Comparison of ENCODE assay signal across 1 cellular context in genomic region chr22:19874307-19875060, GRCh38.
TF ChIP-seq lines count a peak whose summit lies in the region.

No MANE protein-coding gene starts in this region.

TF ChIP-seq in HEK293, 187 proteins besides CTCF, POLR2A, EP300 and RAD21 (continued from another document):
- no peak for TF ChIP-seq ZNF558 (tag by site-specific recombination; IDR thresholded peaks at IDR 0.05)
- peak; percentile 89 for TF ChIP-seq ZIC2 (tag by site-specific recombination; IDR thresholded peaks at IDR 0.05)
- TF ChIP-seq, protein P1, sequence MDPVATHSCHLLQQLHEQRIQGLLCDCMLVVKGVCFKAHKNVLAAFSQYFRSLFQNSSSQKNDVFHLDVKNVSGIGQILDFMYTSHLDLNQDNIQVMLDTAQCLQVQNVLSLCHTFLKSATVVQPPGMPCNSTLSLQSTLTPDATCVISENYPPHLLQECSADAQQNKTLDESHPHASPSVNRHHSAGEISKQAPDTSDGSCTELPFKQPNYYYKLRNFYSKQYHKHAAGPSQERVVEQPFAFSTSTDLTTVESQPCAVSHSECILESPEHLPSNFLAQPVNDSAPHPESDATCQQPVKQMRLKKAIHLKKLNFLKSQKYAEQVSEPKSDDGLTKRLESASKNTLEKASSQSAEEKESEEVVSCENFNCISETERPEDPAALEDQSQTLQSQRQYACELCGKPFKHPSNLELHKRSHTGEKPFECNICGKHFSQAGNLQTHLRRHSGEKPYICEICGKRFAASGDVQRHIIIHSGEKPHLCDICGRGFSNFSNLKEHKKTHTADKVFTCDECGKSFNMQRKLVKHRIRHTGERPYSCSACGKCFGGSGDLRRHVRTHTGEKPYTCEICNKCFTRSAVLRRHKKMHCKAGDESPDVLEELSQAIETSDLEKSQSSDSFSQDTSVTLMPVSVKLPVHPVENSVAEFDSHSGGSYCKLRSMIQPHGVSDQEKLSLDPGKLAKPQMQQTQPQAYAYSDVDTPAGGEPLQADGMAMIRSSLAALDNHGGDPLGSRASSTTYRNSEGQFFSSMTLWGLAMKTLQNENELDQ (tag by site-specific recombination; IDR thresholded peaks at IDR 0.05; ENCODE audit: low read depth), result no peak
- TF ChIP-seq GLIS1 (tag by site-specific recombination; IDR thresholded peaks at IDR 0.05), result peak; percentile 99
- TF ChIP-seq ZNF624 (tag by site-specific recombination; IDR thresholded peaks at IDR 0.05), result no peak
- TF ChIP-seq ZNF239 (tag by site-specific recombination; IDR thresholded peaks at IDR 0.05), result no peak
- peak; percentile 97 for TF ChIP-seq EGR2 (tag by site-specific recombination; IDR thresholded peaks at IDR 0.05; ENCODE audit: low read depth)
- no peak for TF ChIP-seq ZNF157 (tag by site-specific recombination; IDR thresholded peaks at IDR 0.05)
- no peak for TF ChIP-seq ZNF174 (tag by site-specific recombination; IDR thresholded peaks at IDR 0.05)
- TF ChIP-seq SP7 (tag by site-specific recombination; IDR thresholded peaks at IDR 0.05), result peak; percentile 65
- TF ChIP-seq ZNF24 (tag by site-specific recombination; IDR thresholded peaks at IDR 0.05), result peak; percentile 46; the same call in 1 of the 2 replicates
- TF ChIP-seq ZNF660 (tag by site-specific recombination; IDR thresholded peaks at IDR 0.05), result no peak
